ENCODE assay signal across 12 cellular contexts in genomic region chr16:74868501-74868900, GRCh38.
DNase-seq lines count a peak whose midpoint lies in the region; ATAC-seq, FAIRE-seq and TF ChIP-seq lines count a peak whose summit lies in the region.
"Had no signal": no experiment of that assay in that cellular context is flagged by ENCODE, and none has a peak within 500 bp of the region (broad histone marks: within the 10 kb centered on the region; RNA-seq: fewer than 3 reads in every experiment).

No MANE protein-coding gene starts in this region.

- POLR2A ChIA-PET in K562 (lab: Yijun Ruan, JAX) = no interaction called here

- H3K9ac ChIP-seq in BLaER1 (peak overlapping the region; percentile 41; the same call in 1 of the 2 replicates), K562 (ENCODE audit: insufficient read depth in 1 of 2, low read depth in 2 of 2, low read length in 2 of 2) (no peak overlapping the region)

- no peak overlapping the region for H3K27ac Mint-ChIP-seq in type B pancreatic cell

- H3K79me2 ChIP-seq in K562 (ENCODE audit: control insufficient read depth, insufficient read depth, low read length) = no peaks in the 10 kb centered on the region

- H3K36me3 Mint-ChIP-seq in type B pancreatic cell = peaks cover 3% of the 10 kb centered on the region

- H3K36me3 ChIP-seq in BLaER1 (peaks cover 29% of the 10 kb centered on the region), K562 (ENCODE audit: control insufficient read depth, insufficient read depth, low read length) (peaks cover 10% of the 10 kb centered on the region; the same call in 1 of the 3 replicates), testis (ENCODE audit: low read depth, missing control alignments) (no peaks in the 10 kb centered on the region)

- H3K4me3 ChIP-seq in BLaER1 (no peak overlapping the region), HFF-Myc (replicated peaks; ENCODE audit: low read depth, low read length) (no peak overlapping the region), K562 (no peak overlapping the region), testis (no peak overlapping the region)

- H3K4me1 ChIP-seq in BLaER1 = peaks cover 30% of the 10 kb centered on the region
- no peaks in the 10 kb centered on the region for H3K4me1 ChIP-seq in K562 (replicated peaks in 1 of 2; ENCODE audit: control insufficient read depth in 2 of 2, insufficient read depth in 2 of 2, low read length in 2 of 2)
- no peaks in the 10 kb centered on the region for H3K4me1 ChIP-seq in testis

- CTCF ChIA-PET in K562 (lab: Yijun Ruan, JAX; ENCODE audit: low intra/inter-chr PET ratio) = no interaction called here

- H3K27me3 ChIP-seq in BLaER1 (no peaks in the 10 kb centered on the region), K562 (ENCODE audit: control insufficient read depth in 2 of 2, insufficient read depth in 2 of 2, low read length in 2 of 2) (no peaks in the 10 kb centered on the region), testis (no peaks in the 10 kb centered on the region)

- no peak overlapping the region for H3K4me3 Mint-ChIP-seq in type B pancreatic cell

- ATAC-seq in K562 = no peak

- no peaks in the 10 kb centered on the region for H4K20me1 ChIP-seq in BLaER1
- H4K20me1 ChIP-seq in K562 (replicated peaks; ENCODE audit: control insufficient read depth, insufficient read depth, low read length) = no peaks in the 10 kb centered on the region

- no peak for TF ChIP-seq RAD21 in K562 (CRISPR knock-in tag; conservative IDR thresholded peaks at IDR 0.05 in 1 of 2, IDR thresholded peaks at IDR 0.05 in 1 of 2)

- H3K27ac ChIP-seq in BLaER1 = peak overlapping the region; percentile 56; the same call in 1 of the 2 replicates
- H3K27ac ChIP-seq in K562 (ENCODE audit: extremely low read depth, low read depth, low read length) = no peak overlapping the region
- no peak overlapping the region for H3K27ac ChIP-seq in testis

- H3K9me1 ChIP-seq in K562 (ENCODE audit: control insufficient read depth, insufficient read depth, low read length) = no peaks in the 10 kb centered on the region

- no peak for FAIRE-seq in K562 (lab: Jason Lieb, UNC)

- no peak for TF ChIP-seq POLR2A in K562 (conservative IDR thresholded peaks at IDR 0.05)
- TF ChIP-seq POLR2A in testis (IDR thresholded peaks at IDR 0.05) = no peak

- no TSS peak for BruUV-seq in K562 (replicated peaks; lab: Mats Ljungman, UMichigan)

- peak; percentile 7 for DNase-seq in HFF-Myc (ENCODE audit: extremely low read depth, low read depth)
- no peak for DNase-seq in K562 (ENCODE audit: extremely low read depth in 1 of 4, low spot score in 3 of 4)
- peak; percentile 56 for DNase-seq in kidney tubule cell (ENCODE audit: low spot score)
- DNase-seq in germinal center (ENCODE audit: low spot score) = no peak
- no peak for DNase-seq in type B pancreatic cell (ENCODE audit: extremely low spot score, unreplicated experiment)
- no peak for DNase-seq in testis
- no peak for DNase-seq in NCI-H2171 treated with DMSO at 0.1 percent for 48 hours (lab: John Stamatoyannopoulos, UW)
- DNase-seq: left cardiac atrium; NCI-H1092; stimulated activated CD4-positive, alpha-beta T cell treated with anti-CD3 and anti-CD28 coated beads, Interleukin-4, amount 100 ng/mL, for 24 hours; SW 1271 had no signal

- peaks cover 10% of the 10 kb centered on the region for H3K4me1 Mint-ChIP-seq in type B pancreatic cell (ENCODE audit: unreplicated experiment)

- no peaks in the 10 kb centered on the region for H3K9me3 Mint-ChIP-seq in type B pancreatic cell

- no peaks in the 10 kb centered on the region for H3K27me3 Mint-ChIP-seq in type B pancreatic cell

- in situ Hi-C loops in K562 (cut with MboI) = no loop called here

- WGBS in K562 (ENCODE audit: insufficient coverage, low coverage, missing lambda C conversion rate) = 30% methylated on average over 6 of the region's 6 CpGs
- 25 to 27% methylated on average over 6 of the region's 6 CpGs for WGBS in testis, 2 donors

- no peak for TF ChIP-seq EP300 in K562 (IDR thresholded peaks at IDR 0.05; ENCODE audit: low read length)

- no peaks in the 10 kb centered on the region for H3K9me3 ChIP-seq in BLaER1
- H3K9me3 ChIP-seq in K562 (replicated peaks; ENCODE audit: control insufficient read depth, insufficient read depth, low read depth, low read length) = no peaks in the 10 kb centered on the region
- no peaks in the 10 kb centered on the region for H3K9me3 ChIP-seq in testis

- no peak overlapping the region for H2AFZ ChIP-seq in K562 (ENCODE audit: low read depth, low read length)

- no peak for TF ChIP-seq CTCF in HFF-Myc (IDR thresholded peaks at IDR 0.05; ENCODE audit: low read depth, low read length, missing control alignments)
- TF ChIP-seq CTCF in K562 (IDR thresholded peaks at IDR 0.05 in 2 of 3, conservative IDR thresholded peaks at IDR 0.05 in 1 of 3; ENCODE audit: insufficient read depth in 2 of 3, low read depth in 1 of 3, low read length in 3 of 3) = no peak
- no peak for TF ChIP-seq CTCF in type B pancreatic cell (conservative IDR thresholded peaks at IDR 0.05)
- no peak for TF ChIP-seq CTCF in testis (IDR thresholded peaks at IDR 0.05)

- intact Hi-C loops in K562 (cut with micrococcal nuclease) = loop anchor here (10.0 kb wide), 1 partner anchor 266 kb away; no protein-coding TSS in a partner anchor
- intact Hi-C loops in testis (cut with DNase I; ENCODE audit: low total_unique reads) = no loop called here

- H3K4me2 ChIP-seq in BLaER1 (peak overlapping the region; percentile 71), K562 (ENCODE audit: insufficient read depth, low read length) (no peak overlapping the region)

TF ChIP-seq in K562, 482 proteins besides CTCF, POLR2A, EP300 and RAD21:
- no peak for TF ChIP-seq FOXP1 (CRISPR knock-in tag; IDR thresholded peaks at IDR 0.05)
- TF ChIP-seq RFX1 (IDR thresholded peaks at IDR 0.05) = peak; percentile 32; the same call in 1 of the 2 replicates
- no peak for TF ChIP-seq GATA2 (CRISPR knock-in tag; IDR thresholded peaks at IDR 0.05)
- no peak for TF ChIP-seq MCM7 (IDR thresholded peaks at IDR 0.05)
TF ChIP-seq in K562: peak in this region for 1.

Comparison
In these comparisons a context has a peak if more than half of its experiments do, and no peak if none do; other contexts are left out.
1. DNase-seq: peak in HFF-Myc (single experiment) and kidney tubule cell (single experiment); none in K562 (0 of 4), germinal center (single experiment), type B pancreatic cell (single experiment), testis (single experiment) and NCI-H2171 treated with DMSO at 0.1 percent for 48 hours (single experiment).